17 cellular contexts compared by ENCODE assay signal in genomic region chr7:117035463-117035862, GRCh38.
DNase-seq lines count a peak whose midpoint lies in the region; ATAC-seq and TF ChIP-seq lines count a peak whose summit lies in the region.
"Had no signal": no experiment of that assay in that cellular context is flagged by ENCODE, and none has a peak within 500 bp of the region (broad histone marks: within the 10 kb centered on the region; RNA-seq: fewer than 3 reads in every experiment).

No MANE protein-coding gene starts in this region.

- POLR2A ChIA-PET in PC-3 (lab: Charles Lee; ENCODE audit: unreplicated experiment) = no interaction called here

- no peak overlapping the region for H3K4me3 ChIP-seq in PC-3 (ENCODE audit: low read length)
- no peak overlapping the region for H3K4me3 ChIP-seq in osteoblast (ENCODE audit: insufficient read depth, low read length)
- H3K4me3 ChIP-seq in aorta (ENCODE audit: low read length in 2 of 2) = no peak overlapping the region
- H3K4me3 ChIP-seq: PC-9, SJCRH30 had no signal

- no peaks in the 10 kb centered on the region for H3K27me3 Mint-ChIP-seq in endothelial cell (ENCODE audit: unreplicated experiment)
- H3K27me3 Mint-ChIP-seq: CD4-positive, alpha-beta memory T cell had no signal

- peaks cover 28% of the 10 kb centered on the region for H3K4me1 Mint-ChIP-seq in endothelial cell (ENCODE audit: unreplicated experiment)

- H4K20me1 ChIP-seq in PC-3 (ENCODE audit: low read length) (no peaks in the 10 kb centered on the region), osteoblast (ENCODE audit: insufficient read depth, low read length) (no peaks in the 10 kb centered on the region)

- ATAC-seq in PC-3 (no peak), esophagus mucosa (no peak), GM18505 (IDR thresholded peaks at IDR 0.05; ENCODE audit: unreplicated experiment) (no peak), aorta (ENCODE audit: low FRiP score) (no peak)

- no peak overlapping the region for H2AFZ ChIP-seq in PC-3 (ENCODE audit: low read length)
- H2AFZ ChIP-seq in osteoblast (ENCODE audit: low read length) = no peak overlapping the region
- H2AFZ ChIP-seq: PC-9 had no signal

- no peaks in the 10 kb centered on the region for H3K9me3 Mint-ChIP-seq in endothelial cell (ENCODE audit: unreplicated experiment)

- no peak for TF ChIP-seq CTCF in 22Rv1 (IDR thresholded peaks at IDR 0.05)
- TF ChIP-seq CTCF in PC-3 (conservative IDR thresholded peaks at IDR 0.05; ENCODE audit: low read depth, low read length) = 0 out of 2 replicates have a peak, but pooled peaks have one; percentile 13
- TF ChIP-seq CTCF in endothelial cell (IDR thresholded peaks at IDR 0.05; ENCODE audit: unreplicated experiment) = no peak
- TF ChIP-seq CTCF in osteoblast (IDR thresholded peaks at IDR 0.05; ENCODE audit: extremely low read depth, low read depth, low read length) = peak; percentile 12

- CTCF ChIA-PET in PC-3 (lab: Charles Lee) = no interaction called here

- no peaks in the 10 kb centered on the region for H3F3A ChIP-seq in PC-3 (ENCODE audit: low read length, unreplicated experiment)

- H3K4me2 ChIP-seq in PC-3 (ENCODE audit: low read length) (no peak overlapping the region), osteoblast (ENCODE audit: insufficient read depth, low read length) (no peak overlapping the region)
- H3K4me2 ChIP-seq: PC-9 had no signal

- no peaks in the 10 kb centered on the region for H3K27me3 ChIP-seq in PC-3 (ENCODE audit: low read length)
- H3K27me3 ChIP-seq in osteoblast (ENCODE audit: insufficient read depth, low read length) = no peaks in the 10 kb centered on the region
- no peaks in the 10 kb centered on the region for H3K27me3 ChIP-seq in aorta (ENCODE audit: control insufficient read depth in 1 of 2, insufficient read depth in 2 of 2, low read length in 1 of 2)
- H3K27me3 ChIP-seq: SJCRH30 had no signal

- H3K27ac ChIP-seq in 22Rv1 (0 out of 2 replicates have a peak overlapping the region, but pooled peaks have one; percentile 4), PC-3 (ENCODE audit: low read length) (no peak overlapping the region), osteoblast (ENCODE audit: low read depth, low read length) (no peak overlapping the region), aorta (ENCODE audit: low read depth in 1 of 2, low read length in 2 of 2) (no peak overlapping the region)
- H3K27ac ChIP-seq: PC-9, RWPE1, SJCRH30 had no signal

- H3K4me1 ChIP-seq in PC-3 (ENCODE audit: insufficient read depth, low read length) (no peaks in the 10 kb centered on the region), osteoblast (ENCODE audit: insufficient read depth, low read length) (peaks cover under 1% of the 10 kb centered on the region), aorta (ENCODE audit: control insufficient read depth in 1 of 2, insufficient read depth in 2 of 2, low read length in 2 of 2) (peaks cover 2 to 3% of the 10 kb centered on the region in 2 donors)

- peak overlapping the region; percentile 67 for H3K27ac Mint-ChIP-seq in endothelial cell (ENCODE audit: unreplicated experiment)
- H3K27ac Mint-ChIP-seq: CD4-positive, alpha-beta memory T cell had no signal

- H3K36me3 ChIP-seq in PC-3 (ENCODE audit: low read depth, low read length) (no peaks in the 10 kb centered on the region), osteoblast (ENCODE audit: insufficient read depth, low read length) (no peaks in the 10 kb centered on the region), aorta (ENCODE audit: control insufficient read depth in 1 of 2, insufficient read depth in 2 of 2, low read length in 1 of 2) (no peaks in the 10 kb centered on the region)
- H3K36me3 ChIP-seq: SJCRH30 had no signal

- no peaks in the 10 kb centered on the region for H3K79me2 ChIP-seq in PC-3 (ENCODE audit: low read length)
- H3K79me2 ChIP-seq in osteoblast (ENCODE audit: insufficient read depth, low read length) = peaks cover 6% of the 10 kb centered on the region

- no peak overlapping the region for H3K4me3 Mint-ChIP-seq in endothelial cell (ENCODE audit: unreplicated experiment)
- H3K4me3 Mint-ChIP-seq: CD4-positive, alpha-beta memory T cell had no signal

- intact Hi-C loops in PC-3 (cut with micrococcal nuclease) (no loop called here), aorta (cut with DNase I) (no loop called here)

- H3K9ac ChIP-seq in PC-3 (ENCODE audit: low read length) = no peak overlapping the region

- BruUV-seq in PC-3 (replicated peaks; lab: Mats Ljungman, UMichigan) = no TSS peak

- 95 to 99% methylated on average over 1 of the region's 1 CpG for WGBS in aorta, 2 donors

- no peak for TF ChIP-seq POLR2A in GM18505 (IDR thresholded peaks at IDR 0.05; ENCODE audit: borderline replicate concordance, extremely low read depth, insufficient read depth, insufficient read length)

- H3K9me2 ChIP-seq in PC-3 (replicated peaks; ENCODE audit: low read length) = no peaks in the 10 kb centered on the region

- H3K36me3 Mint-ChIP-seq in endothelial cell (ENCODE audit: low read depth, unreplicated experiment) = no peaks in the 10 kb centered on the region
- H3K36me3 Mint-ChIP-seq: CD4-positive, alpha-beta memory T cell had no signal

- no peak for DNase-seq in PC-3
- no peak for DNase-seq in endothelial cell (ENCODE audit: low spot score)
- no peak for DNase-seq in osteoblast (ENCODE audit: insufficient read length, low spot score, missing footprints)
- no peak for DNase-seq in aorta
- DNase-seq in NCI-H1092 (lab: John Stamatoyannopoulos, UW) = no peak
- DNase-seq: CD4-positive, alpha-beta memory T cell; EL; NCI-H1436; NCI-H1930; NCI-H226; NCI-H524 treated with DMSO at 0.1 percent for 48 hours; PC-9; SJCRH30 had no signal

- H3K9me3 ChIP-seq in PC-3 (ENCODE audit: low read length) (no peaks in the 10 kb centered on the region), osteoblast (ENCODE audit: low read depth, low read length) (no peaks in the 10 kb centered on the region), aorta (ENCODE audit: control insufficient read depth, low read length) (no peaks in the 10 kb centered on the region)

Comparison
In these comparisons a context has a peak if more than half of its experiments do, and no peak if none do; other contexts are left out.
1. CTCF ChIP-seq: peak in PC-3 (single experiment) and osteoblast (single experiment); none in 22Rv1 (single experiment) and endothelial cell (single experiment).